ENCODE assay signal across 8 cellular contexts in genomic region chr22:31488988-31489617, GRCh38. TPM values are rescaled to one million over a fixed set of nuclear protein-coding genes. Genes with fewer than 3 reads are reported as not detected.
DNase-seq lines count a peak whose midpoint lies in the region; ATAC-seq and TF ChIP-seq lines count a peak whose summit lies in the region.

No MANE protein-coding gene starts in this region.

- TF ChIP-seq CTCF in mammary epithelial cell (conservative IDR thresholded peaks at IDR 0.05 in 1 of 2, IDR thresholded peaks at IDR 0.05 in 1 of 2; ENCODE audit: extremely low read depth in 1 of 2, insufficient read depth in 1 of 2, low read depth in 1 of 2, low read length in 2 of 2), result no peak

- peak overlapping the region; percentile 82 to 92 (median 91) for H3K4me3 ChIP-seq in mammary epithelial cell (replicated peaks in 1 of 3; ENCODE audit: insufficient read depth in 1 of 3, low read depth in 2 of 3, low read length in 3 of 3)

- dilution Hi-C loops in mammary epithelial cell (cut with HindIII; ENCODE audit: low sequenced_read_pairs), result no loop called here

- DNase-seq in activated CD4-positive, alpha-beta T cell treated with anti-CD3 and anti-CD28 coated beads for 36 hours, result peak; percentile 63
- no peak for DNase-seq in activated CD4-positive, alpha-beta T cell treated with anti-CD3 and anti-CD28 coated beads for 1 hour
- DNase-seq in T-cell (peak in 14 of 34 experiments; percentile 2 to 21 (median 8)), mammary epithelial cell (peak; percentile 20), immature natural killer cell (no peak), NCI-H1436 (lab: John Stamatoyannopoulos, UW) (no peak)
- peak; percentile 33 for DNase-seq in stimulated activated CD4-positive, alpha-beta T cell treated with anti-CD3 and anti-CD28 coated beads, Interleukin-12 subunit alpha, Interleukin-12 subunit beta, amount 100 ng/mL, for 4 hours

- H3K36me3 ChIP-seq in mammary epithelial cell (ENCODE audit: insufficient read depth, low read length), result no peaks in the 10 kb centered on the region

- peak overlapping the region; percentile 86 for H3K4me3 Mint-ChIP-seq in activated CD4-positive, alpha-beta T cell treated with anti-CD3 and anti-CD28 coated beads for 36 hours
- H3K4me3 Mint-ChIP-seq in T-cell (peak overlapping the region; percentile 79 to 89 (median 81)), immature natural killer cell (peak overlapping the region; percentile 76 to 84 (median 82))

- no peaks in the 10 kb centered on the region for H3K9me3 Mint-ChIP-seq in activated CD4-positive, alpha-beta T cell treated with anti-CD3 and anti-CD28 coated beads for 36 hours (ENCODE audit: low read depth)
- no peaks in the 10 kb centered on the region for H3K9me3 Mint-ChIP-seq in T-cell
- no peaks in the 10 kb centered on the region for H3K9me3 Mint-ChIP-seq in immature natural killer cell

- peaks cover 42% of the 10 kb centered on the region for H3K36me3 Mint-ChIP-seq in activated CD4-positive, alpha-beta T cell treated with anti-CD3 and anti-CD28 coated beads for 36 hours (ENCODE audit: low read depth)
- H3K36me3 Mint-ChIP-seq in T-cell (peaks cover 12% of the 10 kb centered on the region), immature natural killer cell (peaks cover 0 to 12% (median 1%) of the 10 kb centered on the region in 3 donors)

- H3K9me3 ChIP-seq in mammary epithelial cell (replicated peaks; ENCODE audit: insufficient read depth, low read length), result no peaks in the 10 kb centered on the region

- H3K4me1 Mint-ChIP-seq in activated CD4-positive, alpha-beta T cell treated with anti-CD3 and anti-CD28 coated beads for 36 hours, result peaks cover 48% of the 10 kb centered on the region
- H3K4me1 Mint-ChIP-seq in T-cell (peaks cover 40 to 54% (median 52%) of the 10 kb centered on the region in 3 donors), immature natural killer cell (peaks cover 33 to 53% of the 10 kb centered on the region in 2 donors)

- H3K9ac ChIP-seq in mammary epithelial cell (ENCODE audit: insufficient read depth, low read length), result peak overlapping the region; percentile 92

- in situ Hi-C loops in mammary epithelial cell (cut with MboI; ENCODE audit: low sequenced_read_pairs in 2 of 2), result loop anchor here in 1 of 2 donors (25.0 kb wide), 1 partner anchor 473 kb away; no protein-coding TSS in a partner anchor

- H3K79me2 ChIP-seq in mammary epithelial cell (ENCODE audit: insufficient read depth, low read length), result peaks cover 70% of the 10 kb centered on the region

- BruUV-seq in mammary epithelial cell (replicated peaks; lab: Mats Ljungman, UMichigan), result no TSS peak

- H3K27me3 Mint-ChIP-seq in activated CD4-positive, alpha-beta T cell treated with anti-CD3 and anti-CD28 coated beads for 36 hours, result no peaks in the 10 kb centered on the region
- H3K27me3 Mint-ChIP-seq in T-cell (no peaks in the 10 kb centered on the region), immature natural killer cell (ENCODE audit: low read depth in 3 of 3) (peaks cover 3 to 8% (median 6%) of the 10 kb centered on the region in 3 donors)

- H3K27ac Mint-ChIP-seq in activated CD4-positive, alpha-beta T cell treated with anti-CD3 and anti-CD28 coated beads for 36 hours, result peak overlapping the region; percentile 80
- H3K27ac Mint-ChIP-seq in T-cell, result peak overlapping the region; percentile 84 to 85
- H3K27ac Mint-ChIP-seq in immature natural killer cell, result peak overlapping the region; percentile 77 to 97 (median 88)

- CTCF ChIA-PET in activated CD4-positive, alpha-beta T cell treated with anti-CD3 and anti-CD28 coated beads for 36 hours (lab: Charles Lee), result interaction anchor here (0.9 to 1.4 kb wide), 4 partner anchors 16 to 141 kb away, joined by 3 to 5 read pairs (median 4); no protein-coding TSS in a partner anchor
- CTCF ChIA-PET in T-cell (lab: Charles Lee), result interaction anchor here (0.5 to 1.1 kb wide), 3 partner anchors 11 to 82 kb away, joined by 3 to 4 read pairs (median 3); no protein-coding TSS in a partner anchor
- CTCF ChIA-PET in mammary epithelial cell (lab: Charles Lee; ENCODE audit: low non-redundant PET), result no interaction called here

- peaks cover 16% of the 10 kb centered on the region for H3K4me1 ChIP-seq in mammary epithelial cell (ENCODE audit: insufficient read depth, low read length)

- peak overlapping the region; percentile 47 for H3K27ac ChIP-seq in mammary epithelial cell (ENCODE audit: insufficient read depth, low read depth, low read length)

- POLR2A ChIA-PET in activated CD4-positive, alpha-beta T cell treated with anti-CD3 and anti-CD28 coated beads for 36 hours (lab: Charles Lee), result interaction anchor here (0.9 to 1.7 kb wide), 5 partner anchors 8 to 50 kb away, joined by 3 to 6 read pairs (median 3); no protein-coding TSS in a partner anchor
- POLR2A ChIA-PET in T-cell (lab: Charles Lee), result interaction anchor here in 1 of 2 donors (0.6 kb wide), 1 partner anchor 19 kb away, joined by 3 read pairs; no protein-coding TSS in a partner anchor

- peak overlapping the region; percentile 90 for H3K4me2 ChIP-seq in mammary epithelial cell (ENCODE audit: insufficient read depth, low read depth, low read length)

- peak; percentile 8 for ATAC-seq in activated CD4-positive, alpha-beta T cell treated with anti-CD3 and anti-CD28 coated beads for 36 hours
- ATAC-seq in HG03039 (IDR thresholded peaks at IDR 0.05; ENCODE audit: unreplicated experiment) (peak; percentile 18), T-cell (replicated peaks in 1 of 4) (peak; percentile 5 to 29 (median 16))

- H4K20me1 ChIP-seq in mammary epithelial cell (ENCODE audit: insufficient read depth, low read length), result no peaks in the 10 kb centered on the region

- peak overlapping the region; percentile 96 for H2AFZ ChIP-seq in mammary epithelial cell (ENCODE audit: low read depth, low read length)

- 1% methylated on average over 14 of the region's 61 CpGs for WGBS in mammary epithelial cell (ENCODE audit: low coverage, missing lambda C conversion rate)

- intact Hi-C loops in activated CD4-positive, alpha-beta T cell treated with anti-CD3 and anti-CD28 coated beads for 36 hours (cut with DNase I, micrococcal nuclease), result loop anchor here (1.0 to 2.0 kb wide), 7 partner anchors 8 to 520 kb away; partner anchors contain the start of genes MORC2 (in 1 of the 2) and TUG1 (in 1 of the 2)
- intact Hi-C loops in mammary epithelial cell (cut with micrococcal nuclease), result no loop called here

- no peaks in the 10 kb centered on the region for H3K27me3 ChIP-seq in mammary epithelial cell (ENCODE audit: insufficient read depth, low read length)

RNA-seq across cellular contexts. Expression of gene EIF4ENIF1, which starts 0.5 kb away (rescaled TPM):
- total RNA-seq in activated CD4-positive, alpha-beta T cell treated with anti-CD3 and anti-CD28 coated beads for 36 hours, result 10 to 100 TPM; 45.4 to 75.0 TPM
- 10 to 100 TPM; 25.4 to 39.0 (median 29.0) TPM for total RNA-seq in T-cell
- 10 to 100 TPM; 10.2 to 23.7 TPM for total RNA-seq in mammary epithelial cell
- 13.5 TPM for polyA plus RNA-seq in mammary epithelial cell
- polyA minus RNA-seq in mammary epithelial cell, result 54.3 TPM
- polyA plus RNA-seq in immature natural killer cell, result 10 to 100 TPM in 1 of 3 donors, 1 to 10 TPM in 2; 6.9 to 21.1 (median 9.7) TPM

RNA-seq across cellular contexts. Expression of gene SFI1, which starts 7.2 kb away (rescaled TPM):
- total RNA-seq in activated CD4-positive, alpha-beta T cell treated with anti-CD3 and anti-CD28 coated beads for 36 hours, result 100 to 1,000 TPM; 221 to 234 TPM
- total RNA-seq in T-cell (100 to 1,000 TPM; 284 to 383 (median 304) TPM), mammary epithelial cell (10 to 100 TPM; 20.8 to 41.7 TPM)
- polyA plus RNA-seq in mammary epithelial cell (8.2 TPM), immature natural killer cell (10 to 100 TPM in 2 of 3 donors, 1 to 10 TPM in 1; 4.2 to 31.5 (median 11.1) TPM)
- polyA minus RNA-seq in mammary epithelial cell, result 21.0 TPM

Comparison
In these comparisons a context has a peak if more than half of its experiments do, and no peak if none do; other contexts are left out.
1. DNase-seq: peak in activated CD4-positive, alpha-beta T cell treated with anti-CD3 and anti-CD28 coated beads for 36 hours (single experiment), mammary epithelial cell (single experiment) and stimulated activated CD4-positive, alpha-beta T cell treated with anti-CD3 and anti-CD28 coated beads, Interleukin-12 subunit alpha, Interleukin-12 subunit beta, amount 100 ng/mL, for 4 hours (single experiment); none in activated CD4-positive, alpha-beta T cell treated with anti-CD3 and anti-CD28 coated beads for 1 hour (single experiment), immature natural killer cell (0 of 3) and NCI-H1436 (single experiment).
2. RNA of gene SFI1, which starts 7.2 kb away (total RNA-seq): 284 to 383 TPM in T-cell and 221 to 234 TPM in activated CD4-positive, alpha-beta T cell treated with anti-CD3 and anti-CD28 coated beads for 36 hours; 20.8 to 41.7 TPM in mammary epithelial cell; every median in the first group is over 4 times any median in the second.
3. Peak in every context shown above with its lines, with median percentiles within 50 percentile points of each other: ATAC-seq, H3K27ac Mint-ChIP-seq and H3K4me3 Mint-ChIP-seq.